In genomic region chr2:159559034-159559433, GRCh38 we compare ENCODE assay signal across 23 cellular contexts. TPM values are rescaled to one million over a fixed set of nuclear protein-coding genes. Genes with fewer than 3 reads are reported as not detected.
A peak's percentile ranks its signal among the peaks of the same experiment; 100 is the strongest.
DNase-seq lines count a peak whose midpoint lies in the region; ATAC-seq and TF ChIP-seq lines count a peak whose summit lies in the region.
"Had no signal": no experiment of that assay in that cellular context is flagged by ENCODE, and none has a peak within 500 bp of the region (broad histone marks: within the 10 kb centered on the region; RNA-seq: fewer than 3 reads in every experiment).

No MANE protein-coding gene starts in this region.

- CTCF ChIA-PET in activated CD8-positive, alpha-beta T cell treated with anti-CD3 and anti-CD28 coated beads, Interleukin-2, amount 10 ng/mL, durations not matched to agents 7 days and 5 days (lab: Charles Lee) = no interaction called here
- CTCF ChIA-PET in activated CD4-positive, alpha-beta T cell treated with anti-CD3 and anti-CD28 coated beads, Interleukin-2, amount 10 ng/mL, durations not matched to agents 7 days and 5 days (lab: Charles Lee) = interaction anchor here (0.6 kb wide), 1 partner anchor 416 kb away, joined by 6 read pairs; no protein-coding TSS in a partner anchor

- H3K27me3 ChIP-seq in neutrophil = no peaks in the 10 kb centered on the region
- H3K27me3 ChIP-seq: BE2C, BLaER1 had no signal

- H3K9me3 Mint-ChIP-seq in activated CD8-positive, alpha-beta T cell treated with anti-CD3 and anti-CD28 coated beads, Interleukin-2, amount 10 ng/mL, durations not matched to agents 7 days and 5 days (ENCODE audit: insufficient read depth) = no peaks in the 10 kb centered on the region
- H3K9me3 Mint-ChIP-seq in activated CD4-positive, alpha-beta T cell treated with anti-CD3 and anti-CD28 coated beads, Interleukin-2, amount 10 ng/mL, durations not matched to agents 7 days and 5 days = peaks cover 2% of the 10 kb centered on the region
- H3K9me3 Mint-ChIP-seq: CD8-positive, alpha-beta memory T cell had no signal

- H3K27me3 Mint-ChIP-seq in activated CD8-positive, alpha-beta T cell treated with anti-CD3 and anti-CD28 coated beads, Interleukin-2, amount 10 ng/mL, durations not matched to agents 7 days and 5 days (ENCODE audit: low read depth) = no peaks in the 10 kb centered on the region
- no peaks in the 10 kb centered on the region for H3K27me3 Mint-ChIP-seq in activated CD4-positive, alpha-beta T cell treated with anti-CD3 and anti-CD28 coated beads, Interleukin-2, amount 10 ng/mL, durations not matched to agents 7 days and 5 days
- H3K27me3 Mint-ChIP-seq: CD4-positive, alpha-beta memory T cell; CD4-positive, CD25-positive, alpha-beta regulatory T cell had no signal

- TF ChIP-seq CTCF in neutrophil (IDR thresholded peaks at IDR 0.05) = no peak

- DNase-seq in SK-N-MC (ENCODE audit: low read depth, low spot score) = no peak
- no peak for DNase-seq in activated CD8-positive, alpha-beta T cell treated with anti-CD3 and anti-CD28 coated beads, Interleukin-2, amount 10 ng/mL, durations not matched to agents 7 days and 5 days
- DNase-seq in activated CD4-positive, alpha-beta T cell treated with anti-CD3 and anti-CD28 coated beads, Interleukin-2, amount 10 ng/mL, durations not matched to agents 7 days and 5 days = no peak
- DNase-seq: 8988T; ACHN; BE2C; C1 segment of cervical spinal cord; CD4-positive, alpha-beta memory T cell; CD4-positive, CD25-positive, alpha-beta regulatory T cell; CD8-positive, alpha-beta memory T cell; COR-L47; DMS 273 treated with DMSO at 0.1 percent for 48 hours; DMS153; DMS53; DMS79; DND-41; EL; GDM1 had no signal

- H3K27ac ChIP-seq in SK-N-MC (peak overlapping the region; percentile 40), neutrophil (peak overlapping the region; percentile 82)
- H3K27ac ChIP-seq: BLaER1 had no signal

- H3K4me3 ChIP-seq in SK-N-MC = no peak overlapping the region
- no peak overlapping the region for H3K4me3 ChIP-seq in neutrophil (ENCODE audit: low read depth in 1 of 2, low read length in 1 of 2)
- H3K4me3 ChIP-seq: BLaER1, GM12878 had no signal

- no peaks in the 10 kb centered on the region for H3K9me3 ChIP-seq in SK-N-MC (ENCODE audit: low read depth, low read length)
- H3K9me3 ChIP-seq in neutrophil = no peaks in the 10 kb centered on the region
- H3K9me3 ChIP-seq: BE2C, BLaER1 had no signal

- H3K27ac Mint-ChIP-seq in activated CD8-positive, alpha-beta T cell treated with anti-CD3 and anti-CD28 coated beads, Interleukin-2, amount 10 ng/mL, durations not matched to agents 7 days and 5 days = no peak overlapping the region
- no peak overlapping the region for H3K27ac Mint-ChIP-seq in activated CD4-positive, alpha-beta T cell treated with anti-CD3 and anti-CD28 coated beads, Interleukin-2, amount 10 ng/mL, durations not matched to agents 7 days and 5 days
- H3K27ac Mint-ChIP-seq: CD4-positive, alpha-beta memory T cell; CD4-positive, CD25-positive, alpha-beta regulatory T cell had no signal

- no peaks in the 10 kb centered on the region for H3K36me3 Mint-ChIP-seq in activated CD8-positive, alpha-beta T cell treated with anti-CD3 and anti-CD28 coated beads, Interleukin-2, amount 10 ng/mL, durations not matched to agents 7 days and 5 days (ENCODE audit: low read depth)
- no peaks in the 10 kb centered on the region for H3K36me3 Mint-ChIP-seq in activated CD4-positive, alpha-beta T cell treated with anti-CD3 and anti-CD28 coated beads, Interleukin-2, amount 10 ng/mL, durations not matched to agents 7 days and 5 days (ENCODE audit: low read depth)
- H3K36me3 Mint-ChIP-seq: CD4-positive, CD25-positive, alpha-beta regulatory T cell had no signal

- no peak for ATAC-seq in activated CD8-positive, alpha-beta T cell treated with anti-CD3 and anti-CD28 coated beads, Interleukin-2, amount 10 ng/mL, durations not matched to agents 7 days and 5 days
- no peak for ATAC-seq in HG02981 (IDR thresholded peaks at IDR 0.05; ENCODE audit: unreplicated experiment)
- ATAC-seq: GM12878 had no signal

- peaks cover 95 to 100% of the 10 kb centered on the region in 2 experiments for H3K4me1 ChIP-seq in neutrophil (ENCODE audit: control insufficient read depth in 1 of 2, insufficient read depth in 1 of 2, low read depth in 1 of 2, low read length in 1 of 2)
- H3K4me1 ChIP-seq: BE2C, BLaER1 had no signal

- H3K36me3 ChIP-seq in SK-N-MC (ENCODE audit: insufficient read depth, low read length) (no peaks in the 10 kb centered on the region), neutrophil (no peaks in the 10 kb centered on the region)
- H3K36me3 ChIP-seq: BE2C had no signal

- POLR2A ChIA-PET in activated CD8-positive, alpha-beta T cell treated with anti-CD3 and anti-CD28 coated beads, Interleukin-2, amount 10 ng/mL, durations not matched to agents 7 days and 5 days (lab: Charles Lee) = no interaction called here
- POLR2A ChIA-PET in activated CD4-positive, alpha-beta T cell treated with anti-CD3 and anti-CD28 coated beads, Interleukin-2, amount 10 ng/mL, durations not matched to agents 7 days and 5 days (lab: Charles Lee) = no interaction called here

- H3K4me1 Mint-ChIP-seq in activated CD8-positive, alpha-beta T cell treated with anti-CD3 and anti-CD28 coated beads, Interleukin-2, amount 10 ng/mL, durations not matched to agents 7 days and 5 days (ENCODE audit: low read depth) = no peaks in the 10 kb centered on the region
- no peaks in the 10 kb centered on the region for H3K4me1 Mint-ChIP-seq in activated CD4-positive, alpha-beta T cell treated with anti-CD3 and anti-CD28 coated beads, Interleukin-2, amount 10 ng/mL, durations not matched to agents 7 days and 5 days
- H3K4me1 Mint-ChIP-seq: CD4-positive, alpha-beta memory T cell; CD4-positive, CD25-positive, alpha-beta regulatory T cell; CD8-positive, alpha-beta memory T cell had no signal

- H3K9ac ChIP-seq in SK-N-MC (ENCODE audit: insufficient read length) = no peak overlapping the region
- H3K9ac ChIP-seq: BLaER1 had no signal

- no peak overlapping the region for H3K4me3 Mint-ChIP-seq in activated CD8-positive, alpha-beta T cell treated with anti-CD3 and anti-CD28 coated beads, Interleukin-2, amount 10 ng/mL, durations not matched to agents 7 days and 5 days
- H3K4me3 Mint-ChIP-seq in activated CD4-positive, alpha-beta T cell treated with anti-CD3 and anti-CD28 coated beads, Interleukin-2, amount 10 ng/mL, durations not matched to agents 7 days and 5 days = no peak overlapping the region
- H3K4me3 Mint-ChIP-seq: CD14-positive monocyte; CD4-positive, alpha-beta memory T cell; CD4-positive, CD25-positive, alpha-beta regulatory T cell; CD8-positive, alpha-beta memory T cell had no signal

RNA-seq across cellular contexts. Expression of gene BAZ2B, which starts 57.3 kb away (rescaled TPM):
- total RNA-seq in activated CD8-positive, alpha-beta T cell treated with anti-CD3 and anti-CD28 coated beads, Interleukin-2, amount 10 ng/mL, durations not matched to agents 7 days and 5 days = 1 to 10 TPM; 7.4 to 8.5 TPM
- total RNA-seq in activated CD4-positive, alpha-beta T cell treated with anti-CD3 and anti-CD28 coated beads, Interleukin-2, amount 10 ng/mL, durations not matched to agents 7 days and 5 days = 10 to 100 TPM; 11.3 to 13.0 TPM
